8 cellular contexts compared by ENCODE assay signal in the genomic region with DNA sequence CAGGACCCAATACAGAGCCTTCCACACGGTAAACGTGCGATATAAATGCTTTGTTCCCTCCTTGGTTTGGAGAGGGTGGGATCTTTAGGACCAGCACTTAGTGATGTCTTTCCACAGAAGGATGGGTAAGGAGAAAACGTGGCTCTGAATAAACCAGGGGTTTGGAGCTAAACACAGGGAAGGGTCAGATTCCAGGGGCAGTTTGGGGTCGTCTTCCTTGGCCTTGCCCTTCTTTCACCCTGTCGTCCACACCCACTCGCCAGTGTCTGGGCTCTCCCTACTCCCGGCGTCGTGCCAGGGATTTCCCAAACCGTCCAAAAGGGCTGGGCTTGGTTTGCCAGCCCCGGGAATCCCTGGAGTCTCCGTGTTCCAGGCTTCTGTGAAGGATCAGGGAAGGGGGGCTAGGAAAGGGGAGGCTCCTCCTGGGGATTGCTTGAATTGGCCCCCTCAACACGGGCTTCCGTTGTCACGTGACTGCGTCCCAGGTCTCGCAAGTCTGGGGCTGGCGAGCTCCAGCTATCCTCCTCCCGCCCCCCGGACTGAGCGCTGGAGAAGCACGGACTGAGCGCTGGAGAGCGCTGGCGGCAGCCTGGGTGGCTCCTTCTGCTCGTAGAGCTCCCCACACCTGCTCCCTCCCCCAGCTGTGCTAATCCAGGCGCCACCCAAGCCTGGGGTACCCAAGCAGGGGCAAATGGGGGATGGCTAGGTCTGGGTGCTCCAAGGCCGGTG. TPM values are rescaled to one million over a fixed set of nuclear protein-coding genes. Genes with fewer than 3 reads are reported as not detected.
DNase-seq lines count a peak whose midpoint lies in the region; ATAC-seq, FAIRE-seq and TF ChIP-seq lines count a peak whose summit lies in the region.

No MANE protein-coding gene starts in this region.

- peak overlapping the region in 2 of 3 experiments; percentile 40 to 58 for H3K4me3 ChIP-seq in endothelial cell of umbilical vein (replicated peaks in 1 of 3; ENCODE audit: insufficient read depth in 1 of 3, low read depth in 1 of 3, low read length in 3 of 3)
- peak overlapping the region; percentile 47 to 58 for H3K4me3 ChIP-seq in testis

- H3K4me2 ChIP-seq in endothelial cell of umbilical vein (ENCODE audit: insufficient read depth, low read length): peak overlapping the region; percentile 71

- intact Hi-C loops in Calu3 (cut with micrococcal nuclease; ENCODE audit: unreplicated experiment): no loop called here
- intact Hi-C loops in endothelial cell of umbilical vein (cut with micrococcal nuclease): no loop called here
- intact Hi-C loops in testis (cut with DNase I; ENCODE audit: low total_unique reads): loop anchor here (5.0 kb wide), 2 partner anchors 40 to 125 kb away; a partner anchor contains a TSS

- no peaks in the 10 kb centered on the region for H3K79me2 ChIP-seq in endothelial cell of umbilical vein (ENCODE audit: control insufficient read depth, insufficient read depth, low read length)

- peaks cover 22% of the 10 kb centered on the region for H3K36me3 Mint-ChIP-seq in Calu3 (ENCODE audit: insufficient read depth, unreplicated experiment)

- H3K9me1 ChIP-seq in endothelial cell of umbilical vein (replicated peaks; ENCODE audit: control insufficient read depth, extremely low read depth, insufficient read depth, low read length): no peaks in the 10 kb centered on the region

- no peaks in the 10 kb centered on the region for H3K27me3 ChIP-seq in endothelial cell of umbilical vein (ENCODE audit: control insufficient read depth in 2 of 2, insufficient read depth in 2 of 2, low read length in 2 of 2)
- no peaks in the 10 kb centered on the region for H3K27me3 ChIP-seq in testis

- no peaks in the 10 kb centered on the region for H3K9me3 Mint-ChIP-seq in Calu3 (ENCODE audit: low read depth, unreplicated experiment)

- peak overlapping the region; percentile 99 for H3K27ac ChIP-seq in KOPT-K1 (ENCODE audit: low read depth, low read length, poor library complexity, severe bottlenecking)
- peak overlapping the region; percentile 85 for H3K27ac ChIP-seq in endothelial cell of umbilical vein (ENCODE audit: insufficient read depth, low read depth, low read length)
- H3K27ac ChIP-seq in testis: peak overlapping the region; percentile 97 to 98

- POLR2A ChIA-PET in endothelial cell of umbilical vein (lab: Charles Lee): interaction anchor here (0.6 kb wide), 1 partner anchor 255 kb away, joined by 4 read pairs; no protein-coding TSS in a partner anchor

- no peak overlapping the region for H3K27ac Mint-ChIP-seq in Calu3 (ENCODE audit: unreplicated experiment)

- CTCF ChIA-PET in Calu3 (lab: Charles Lee) (interaction anchor here (1.0 to 1.8 kb wide), 4 partner anchors 9 to 139 kb away, joined by 3 to 10 read pairs (median 4); no protein-coding TSS in a partner anchor), endothelial cell of umbilical vein (lab: Charles Lee) (interaction anchor here (0.6 to 3.8 kb wide), 11 partner anchors 10 to 205 kb away, joined by 3 to 38 read pairs (median 3); a partner anchor contains a TSS)

- H3K9me3 ChIP-seq in KOPT-K1 (ENCODE audit: insufficient read depth, low read length, poor library complexity, severe bottlenecking) (no peaks in the 10 kb centered on the region), endothelial cell of umbilical vein (replicated peaks; ENCODE audit: control insufficient read depth, insufficient read depth, low read length) (no peaks in the 10 kb centered on the region), testis (no peaks in the 10 kb centered on the region)

- peak overlapping the region; percentile 64 for H3K4me3 Mint-ChIP-seq in Calu3 (ENCODE audit: low read depth, unreplicated experiment)

- peak overlapping the region; percentile 53 for H2AFZ ChIP-seq in endothelial cell of umbilical vein (ENCODE audit: low read depth, low read length)

- TF ChIP-seq CTCF in Calu3 (IDR thresholded peaks at IDR 0.05; ENCODE audit: unreplicated experiment) (no peak), endothelial cell of umbilical vein (IDR thresholded peaks at IDR 0.05; ENCODE audit: extremely low read depth in 1 of 2, insufficient read depth in 1 of 2, low read depth in 1 of 2, low read length in 2 of 2) (no peak), testis (IDR thresholded peaks at IDR 0.05) (no peak)

- 1 to 2% methylated on average over 4 to 29 of the region's 29 CpGs for WGBS in testis, 2 donors

- BruUV-seq in Calu3 (replicated peaks; lab: Mats Ljungman, UMichigan): no TSS peak
- no TSS peak for BruUV-seq in endothelial cell of umbilical vein (replicated peaks; lab: Mats Ljungman, UMichigan)

- dilution Hi-C loops in endothelial cell of umbilical vein (cut with MboI; ENCODE audit: extremely low pct_ligation_motif_present, low sequenced_read_pairs): no loop called here

- FAIRE-seq in endothelial cell of umbilical vein (lab: Jason Lieb, UNC): no peak

- peaks cover 34% of the 10 kb centered on the region for H3K4me1 ChIP-seq in endothelial cell of umbilical vein (ENCODE audit: control insufficient read depth, extremely low read depth, insufficient read depth, low read length)
- peaks cover 92% of the 10 kb centered on the region for H3K4me1 ChIP-seq in testis

- peak; percentile 55 for DNase-seq in Calu3
- DNase-seq in SW480 (ENCODE audit: low spot score): peak; percentile 43
- peak; percentile 77 for DNase-seq in endothelial cell of umbilical vein (ENCODE audit: low read depth, low spot score)
- peak; percentile 68 for DNase-seq in medulla oblongata (ENCODE audit: extremely low spot score)
- DNase-seq in testis: peak; percentile 89
- DNase-seq in RPMI8226: no peak

- no peaks in the 10 kb centered on the region for H3K27me3 Mint-ChIP-seq in Calu3 (ENCODE audit: unreplicated experiment)

- H3K9ac ChIP-seq in endothelial cell of umbilical vein (replicated peaks; ENCODE audit: extremely low read depth, insufficient read depth, low read length): peak overlapping the region; percentile 84

- TF ChIP-seq POLR2A in endothelial cell of umbilical vein (IDR thresholded peaks at IDR 0.05; ENCODE audit: low read depth, low read length) (no peak), testis (IDR thresholded peaks at IDR 0.05) (no peak)

- peaks cover 55% of the 10 kb centered on the region for H3K4me1 Mint-ChIP-seq in Calu3 (ENCODE audit: low read depth, unreplicated experiment)

- peak; percentile 4 for ATAC-seq in GM19397 (IDR thresholded peaks at IDR 0.05; ENCODE audit: unreplicated experiment)

- H4K20me1 ChIP-seq in endothelial cell of umbilical vein (replicated peaks; ENCODE audit: control insufficient read depth, extremely low read depth, insufficient read depth, low read length): no peaks in the 10 kb centered on the region

- no peaks in the 10 kb centered on the region for H3K36me3 ChIP-seq in KOPT-K1 (ENCODE audit: insufficient read depth, low read length)
- H3K36me3 ChIP-seq in endothelial cell of umbilical vein (ENCODE audit: control insufficient read depth in 2 of 2, extremely low read depth in 1 of 2, insufficient read depth in 2 of 2, low read length in 2 of 2): no peaks in the 10 kb centered on the region
- H3K36me3 ChIP-seq in testis (ENCODE audit: low read depth, missing control alignments): no peaks in the 10 kb centered on the region

RNA-seq across cellular contexts. Expression of a gene that starts 9.5 kb away (rescaled TPM):
- total RNA-seq in Calu3 (2022) (not detected in 2 replicates), endothelial cell of umbilical vein (0.90 and 0.91 TPM in 2 replicates), testis (100 to 1,000 TPM in 1 of 2 donors, 10 to 100 TPM in 1; 46.8 to 104 TPM)
- polyA plus RNA-seq in endothelial cell of umbilical vein (1.9 and 2.1 TPM in 2 replicates), testis (ENCODE audit: insufficient read depth, low read depth, low replicate concordance) (84.9 TPM)
- polyA plus RNA-seq in endothelial cell of umbilical vein (2011; cell fraction: cytosol; rRNA removed): 0.59 and 0.68 TPM in 2 replicates
- polyA plus RNA-seq in endothelial cell of umbilical vein (2011; cell fraction: nucleus; rRNA removed): 6.1 and 8.3 TPM in 2 replicates
- polyA plus RNA-seq in endothelial cell of umbilical vein (2012): 0.72 and 0.91 TPM in 2 replicates
- polyA minus RNA-seq in endothelial cell of umbilical vein: 0.36 and 1.00 TPM in 2 replicates
- polyA minus RNA-seq in endothelial cell of umbilical vein (2011; cell fraction: cytosol; rRNA and poly(A)+ RNA removed): not detected
- polyA minus RNA-seq in endothelial cell of umbilical vein (2011; cell fraction: nucleus; rRNA and poly(A)+ RNA removed): 1.1 TPM in 1 of 2 replicates, not detected in the other

RNA-seq across cellular contexts. Expression of a gene that starts 38.7 kb away (rescaled TPM):
- total RNA-seq in Calu3 (2022) (14.3 and 15.1 TPM in 2 replicates), endothelial cell of umbilical vein (56.8 and 70.6 TPM in 2 replicates), testis (100 to 1,000 TPM; 156 to 185 TPM)
- polyA plus RNA-seq in endothelial cell of umbilical vein (11.4 and 16.7 TPM in 2 replicates), testis (ENCODE audit: insufficient read depth, low read depth, low replicate concordance) (86.8 TPM)
- polyA plus RNA-seq in endothelial cell of umbilical vein (2011; cell fraction: cytosol; rRNA removed): 25.2 and 28.8 TPM in 2 replicates
- 21.3 and 25.5 TPM in 2 replicates for polyA plus RNA-seq in endothelial cell of umbilical vein (2011; cell fraction: nucleus; rRNA removed)
- 45.7 and 53.5 TPM in 2 replicates for polyA plus RNA-seq in endothelial cell of umbilical vein (2012)
- 16.7 and 19.6 TPM in 2 replicates for polyA minus RNA-seq in endothelial cell of umbilical vein
- polyA minus RNA-seq in endothelial cell of umbilical vein (2011; cell fraction: cytosol; rRNA and poly(A)+ RNA removed): 6.9 TPM
- 14.3 and 19.4 TPM in 2 replicates for polyA minus RNA-seq in endothelial cell of umbilical vein (2011; cell fraction: nucleus; rRNA and poly(A)+ RNA removed)

RNA-seq across cellular contexts. Expression of a gene that starts 49.0 kb away (rescaled TPM):
- total RNA-seq in Calu3 (2022) (not detected in 2 replicates), endothelial cell of umbilical vein (not detected in 2 replicates), testis (not detected)
- polyA plus RNA-seq in endothelial cell of umbilical vein (not detected in 2 replicates), testis (ENCODE audit: insufficient read depth, low read depth, low replicate concordance) (not detected)
- polyA plus RNA-seq in endothelial cell of umbilical vein (2011; cell fraction: cytosol; rRNA removed): not detected in 2 replicates
- not detected in 2 replicates for polyA plus RNA-seq in endothelial cell of umbilical vein (2011; cell fraction: nucleus; rRNA removed)
- polyA plus RNA-seq in endothelial cell of umbilical vein (2012): not detected in 2 replicates
- polyA minus RNA-seq in endothelial cell of umbilical vein: not detected in 2 replicates
- polyA minus RNA-seq in endothelial cell of umbilical vein (2011; cell fraction: cytosol; rRNA and poly(A)+ RNA removed): not detected
- not detected in 2 replicates for polyA minus RNA-seq in endothelial cell of umbilical vein (2011; cell fraction: nucleus; rRNA and poly(A)+ RNA removed)

RNA-seq across cellular contexts. Expression of a gene that starts 53.4 kb away (rescaled TPM):
- not detected in 2 replicates for total RNA-seq in Calu3 (2022)
- not detected in 2 replicates for total RNA-seq in endothelial cell of umbilical vein
- not detected in 2 replicates for polyA plus RNA-seq in endothelial cell of umbilical vein
- not detected in 2 replicates for polyA plus RNA-seq in endothelial cell of umbilical vein (2011; cell fraction: cytosol; rRNA removed)
- not detected in 2 replicates for polyA plus RNA-seq in endothelial cell of umbilical vein (2011; cell fraction: nucleus; rRNA removed)
- not detected in 2 replicates for polyA plus RNA-seq in endothelial cell of umbilical vein (2012)
- not detected in 2 replicates for polyA minus RNA-seq in endothelial cell of umbilical vein
- polyA minus RNA-seq in endothelial cell of umbilical vein (2011; cell fraction: cytosol; rRNA and poly(A)+ RNA removed): not detected
- polyA minus RNA-seq in endothelial cell of umbilical vein (2011; cell fraction: nucleus; rRNA and poly(A)+ RNA removed): not detected in 2 replicates
- total RNA-seq in testis: not detected
- not detected for polyA plus RNA-seq in testis (ENCODE audit: insufficient read depth, low read depth, low replicate concordance)

Comparison
In these comparisons a context has a peak if more than half of its experiments do, and no peak if none do; other contexts are left out.
1. RNA of a gene that starts 9.5 kb away (total RNA-seq): 46.8 to 104 TPM in testis; 0.90 to 0.91 TPM in endothelial cell of umbilical vein and not detected in Calu3; every median in the first group is over 10 times any median in the second.
2. Peak in every context shown above with its lines, with median percentiles within 50 percentile points of each other: H3K27ac ChIP-seq.